In the genomic region with DNA sequence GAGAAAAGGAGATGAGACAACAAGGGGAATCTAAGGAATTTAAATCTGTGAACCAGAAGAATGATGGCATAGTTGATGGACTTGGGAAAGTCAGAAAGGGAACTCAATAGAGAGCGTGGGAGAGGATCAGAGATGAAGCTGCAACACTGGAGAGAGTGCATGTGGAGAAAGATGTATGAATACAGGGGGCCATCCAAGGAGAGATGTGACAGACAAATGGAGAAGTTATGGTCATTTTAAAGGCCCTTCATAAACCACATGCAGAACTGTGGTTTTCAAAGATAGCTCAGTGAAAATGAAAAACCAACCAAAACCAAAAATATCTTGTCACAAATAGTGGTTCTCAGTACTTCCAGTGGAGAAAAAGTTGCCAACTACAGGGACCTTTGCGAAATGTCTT, we compare ENCODE assay signal across 8 cellular contexts.
A peak's percentile ranks its signal among the peaks of the same experiment; 100 is the strongest.
DNase-seq lines count a peak whose midpoint lies in the region; ATAC-seq and TF ChIP-seq lines count a peak whose summit lies in the region.

No MANE protein-coding gene starts in this region.

- H3K4me1 Mint-ChIP-seq in natural killer cell treated with Interleukin-12 subunit alpha and Interleukin-12 subunit beta and Interleukin-15 and Interleukin-18, amount 100 ng/mL, for 72 hours (ENCODE audit: low read depth in 2 of 2), result peaks cover 24 to 31% of the 10 kb centered on the region in 2 donors
- H3K4me1 Mint-ChIP-seq in natural killer cell, result peaks cover 15 to 30% of the 10 kb centered on the region in 2 donors

- peaks cover 3% of the 10 kb centered on the region for H3K9me3 Mint-ChIP-seq in natural killer cell treated with Interleukin-12 subunit alpha and Interleukin-12 subunit beta and Interleukin-15 and Interleukin-18, amount 100 ng/mL, for 72 hours
- H3K9me3 Mint-ChIP-seq in natural killer cell, result no peaks in the 10 kb centered on the region

- no peak overlapping the region for H3K27ac ChIP-seq in upper lobe of right lung

- H3K36me3 Mint-ChIP-seq in natural killer cell treated with Interleukin-12 subunit alpha and Interleukin-12 subunit beta and Interleukin-15 and Interleukin-18, amount 100 ng/mL, for 72 hours, result peaks cover 24% of the 10 kb centered on the region
- no peaks in the 10 kb centered on the region for H3K36me3 Mint-ChIP-seq in natural killer cell

- no peak overlapping the region for H3K27ac Mint-ChIP-seq in natural killer cell treated with Interleukin-12 subunit alpha and Interleukin-12 subunit beta and Interleukin-15 and Interleukin-18, amount 100 ng/mL, for 72 hours
- H3K27ac Mint-ChIP-seq in natural killer cell, result no peak overlapping the region

- peak in 1 of 2 donors; percentile 20 for ATAC-seq in natural killer cell treated with Interleukin-12 subunit alpha and Interleukin-12 subunit beta and Interleukin-15 and Interleukin-18, amount 100 ng/mL, for 72 hours
- ATAC-seq in natural killer cell (no peak), HG02678 (IDR thresholded peaks at IDR 0.05; ENCODE audit: unreplicated experiment) (peak; percentile 86), HG03571 (IDR thresholded peaks at IDR 0.05; ENCODE audit: unreplicated experiment) (peak; percentile 82), upper lobe of right lung (peak; percentile 48)

- TF ChIP-seq CTCF in natural killer cell (IDR thresholded peaks at IDR 0.05) (no peak), upper lobe of right lung (IDR thresholded peaks at IDR 0.05) (no peak)

- DNase-seq in natural killer cell treated with Interleukin-12 subunit alpha and Interleukin-12 subunit beta and Interleukin-15 and Interleukin-18, amount 100 ng/mL, for 72 hours (ENCODE audit: low spot score), result no peak
- DNase-seq in natural killer cell (no peak), upper lobe of right lung (no peak), NCI-H82 (lab: John Stamatoyannopoulos, UW) (no peak), NCI-H748 (lab: John Stamatoyannopoulos, UW; ENCODE audit: unreplicated experiment) (no peak)
- no peak for DNase-seq in activated CD4-positive, CD25-positive, alpha-beta regulatory T cell (lab: John Stamatoyannopoulos, UW)

- no peaks in the 10 kb centered on the region for H3K27me3 Mint-ChIP-seq in natural killer cell treated with Interleukin-12 subunit alpha and Interleukin-12 subunit beta and Interleukin-15 and Interleukin-18, amount 100 ng/mL, for 72 hours
- H3K27me3 Mint-ChIP-seq in natural killer cell (ENCODE audit: low read depth in 2 of 2), result no peaks in the 10 kb centered on the region

- H3K9me3 ChIP-seq in upper lobe of right lung, result no peaks in the 10 kb centered on the region

- intact Hi-C loops in natural killer cell (cut with micrococcal nuclease), result no loop called here
- intact Hi-C loops in upper lobe of right lung (cut with DNase I), result no loop called here

- H3K4me3 Mint-ChIP-seq in natural killer cell treated with Interleukin-12 subunit alpha and Interleukin-12 subunit beta and Interleukin-15 and Interleukin-18, amount 100 ng/mL, for 72 hours, result peak overlapping the region; percentile 2
- no peak overlapping the region for H3K4me3 Mint-ChIP-seq in natural killer cell

- no peaks in the 10 kb centered on the region for H3K36me3 ChIP-seq in upper lobe of right lung

- no peak overlapping the region for H3K4me3 ChIP-seq in upper lobe of right lung

- H3K4me1 ChIP-seq in upper lobe of right lung, result no peaks in the 10 kb centered on the region

- H3K27me3 ChIP-seq in upper lobe of right lung, result no peaks in the 10 kb centered on the region

Comparison
In these comparisons a context has a peak if more than half of its experiments do, and no peak if none do; other contexts are left out.
1. ATAC-seq: peak in HG02678 (single experiment), HG03571 (single experiment) and upper lobe of right lung (single experiment); none in natural killer cell (0 of 3).